ENCODE assay signal across 4 cellular contexts in genomic region chr19:48220784-48221183, GRCh38. TPM values are rescaled to one million over a fixed set of nuclear protein-coding genes. Genes with fewer than 3 reads are reported as not detected.
"Had no signal": no experiment of that assay in that cellular context is flagged by ENCODE, and none has a peak within 500 bp of the region (broad histone marks: within the 10 kb centered on the region; RNA-seq: fewer than 3 reads in every experiment).

No MANE protein-coding gene starts in this region.

RNA-seq across cellular contexts. Expression of gene ZNF114, which starts 49.1 kb away (rescaled TPM):
- total RNA-seq: activated CD4-positive, alpha-beta T cell treated with anti-CD3 and anti-CD28 coated beads, Interleukin-2, amount 10 ng/mL, durations not matched to agents 7 days and 5 days; activated naive CD4-positive, alpha-beta T cell treated with anti-CD3 and anti-CD28 coated beads for 36 hours; ascending aorta; T-helper 1 cell treated with Interleukin-12 subunit alpha and Interleukin-12 subunit beta and Interleukin-4 antibody, amounts not matched to agents 30 ng/mL and 1 ng/mL, for 36 hours had no signal
